11 cellular contexts compared by ENCODE assay signal in the genomic region with DNA sequence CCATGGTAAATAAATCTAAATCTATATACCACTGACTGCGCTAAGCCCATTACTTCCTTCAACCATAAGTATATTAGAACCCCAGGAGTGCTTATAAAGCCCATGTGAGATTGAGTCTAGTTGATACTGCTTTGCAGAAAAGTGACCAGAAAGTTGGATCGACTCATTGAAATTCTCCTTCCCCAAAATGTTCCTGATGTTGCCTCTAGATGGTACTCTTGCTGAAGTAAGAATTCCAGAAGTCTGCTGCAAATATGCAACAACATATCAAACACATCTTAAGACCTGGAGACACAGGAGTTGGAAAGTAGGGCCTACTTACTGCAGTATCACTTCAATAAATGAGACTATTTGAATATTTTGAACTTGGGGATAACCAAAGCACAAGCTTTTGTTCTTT.
A peak's percentile ranks its signal among the peaks of the same experiment; 100 is the strongest.
DNase-seq lines count a peak whose midpoint lies in the region; ATAC-seq, FAIRE-seq and TF ChIP-seq lines count a peak whose summit lies in the region.
"Had no signal": no experiment of that assay in that cellular context is flagged by ENCODE, and none has a peak within 500 bp of the region (broad histone marks: within the 10 kb centered on the region; RNA-seq: fewer than 3 reads in every experiment).

No MANE protein-coding gene starts in this region.

- peak; percentile 12 to 52 for DNase-seq in cardiac muscle cell (ENCODE audit: low read depth in 1 of 2, low spot score in 1 of 2)
- no peak for DNase-seq in cardiac septum (ENCODE audit: low spot score)
- no peak for DNase-seq in SK-N-SH
- DNase-seq in foreskin keratinocyte, result peak in 1 of 2 donors; percentile 45
- DNase-seq in type B pancreatic cell (ENCODE audit: extremely low spot score, unreplicated experiment), result no peak
- DNase-seq in GM12891 (ENCODE audit: insufficient read length, low spot score), result no peak
- DNase-seq in stimulated activated naive B cell treated with anti-CD40 and anti-IgM and Interleukin-4, amounts not matched to agents 10 μg/mL and 1 μg/mL and 100 μg/mL, for 72 hours, result no peak
- DNase-seq: C1 segment of cervical spinal cord, MV-4-11, SJCRH30 had no signal

- no peaks in the 10 kb centered on the region for H3K4me1 Mint-ChIP-seq in type B pancreatic cell (ENCODE audit: unreplicated experiment)
- no peaks in the 10 kb centered on the region for H3K4me1 Mint-ChIP-seq in stimulated activated naive B cell treated with anti-CD40 and anti-IgM and Interleukin-4, amounts not matched to agents 10 μg/mL and 1 μg/mL and 100 μg/mL, for 72 hours

- no peaks in the 10 kb centered on the region for H3K9me2 ChIP-seq in SK-N-SH

- TF ChIP-seq POLR2A in GM12891 (IDR thresholded peaks at IDR 0.05; ENCODE audit: low read depth, low read length), result no peak

- no peak overlapping the region for H3K9ac ChIP-seq in SK-N-SH

- TF ChIP-seq CTCF in cardiac muscle cell (IDR thresholded peaks at IDR 0.05; ENCODE audit: low read depth, low read length) (peak; percentile 51), SK-N-SH (IDR thresholded peaks at IDR 0.05) (peak; percentile 53), foreskin keratinocyte (conservative IDR thresholded peaks at IDR 0.05) (peak; percentile 58), type B pancreatic cell (conservative IDR thresholded peaks at IDR 0.05) (peak; percentile 61)

- no peak overlapping the region for H3K27ac Mint-ChIP-seq in type B pancreatic cell
- H3K27ac Mint-ChIP-seq in stimulated activated naive B cell treated with anti-CD40 and anti-IgM and Interleukin-4, amounts not matched to agents 10 μg/mL and 1 μg/mL and 100 μg/mL, for 72 hours, result no peak overlapping the region

- no peaks in the 10 kb centered on the region for H3K27me3 Mint-ChIP-seq in type B pancreatic cell
- no peaks in the 10 kb centered on the region for H3K27me3 Mint-ChIP-seq in stimulated activated naive B cell treated with anti-CD40 and anti-IgM and Interleukin-4, amounts not matched to agents 10 μg/mL and 1 μg/mL and 100 μg/mL, for 72 hours

- H4K20me1 ChIP-seq in SK-N-SH (ENCODE audit: insufficient read depth), result no peaks in the 10 kb centered on the region

- no peaks in the 10 kb centered on the region for H3K9me3 Mint-ChIP-seq in type B pancreatic cell
- H3K9me3 Mint-ChIP-seq in stimulated activated naive B cell treated with anti-CD40 and anti-IgM and Interleukin-4, amounts not matched to agents 10 μg/mL and 1 μg/mL and 100 μg/mL, for 72 hours, result peaks cover 0 to 3% of the 10 kb centered on the region in 2 donors

- H3K27me3 ChIP-seq in cardiac muscle cell (no peaks in the 10 kb centered on the region), SK-N-SH (ENCODE audit: insufficient read depth) (no peaks in the 10 kb centered on the region), foreskin keratinocyte (no peaks in the 10 kb centered on the region)
- H3K27me3 ChIP-seq: SJCRH30 had no signal

- POLR2A ChIA-PET in SK-N-SH (lab: Yijun Ruan, JAX), result no interaction called here

- no peak overlapping the region for H3K27ac ChIP-seq in cardiac muscle cell
- no peak overlapping the region for H3K27ac ChIP-seq in SK-N-SH (ENCODE audit: low read depth in 2 of 2, low read length in 1 of 2)
- no peak overlapping the region for H3K27ac ChIP-seq in foreskin keratinocyte
- H3K27ac ChIP-seq: SJCRH30 had no signal

- H3K4me3 Mint-ChIP-seq in type B pancreatic cell, result no peak overlapping the region
- H3K4me3 Mint-ChIP-seq in stimulated activated naive B cell treated with anti-CD40 and anti-IgM and Interleukin-4, amounts not matched to agents 10 μg/mL and 1 μg/mL and 100 μg/mL, for 72 hours, result no peak overlapping the region

- no peaks in the 10 kb centered on the region for H3F3A ChIP-seq in SK-N-SH (replicated peaks; ENCODE audit: insufficient read depth)

- no peaks in the 10 kb centered on the region for H3K36me3 ChIP-seq in cardiac muscle cell
- H3K36me3 ChIP-seq in SK-N-SH (replicated peaks in 1 of 2; ENCODE audit: control insufficient read depth in 1 of 2, insufficient read depth in 2 of 2, low read length in 1 of 2), result no peaks in the 10 kb centered on the region
- H3K36me3 ChIP-seq: SJCRH30 had no signal

- no peaks in the 10 kb centered on the region for H3K9me3 ChIP-seq in cardiac muscle cell (ENCODE audit: low read depth)
- H3K9me3 ChIP-seq in SK-N-SH, result no peaks in the 10 kb centered on the region
- H3K9me3 ChIP-seq: SJCRH30 had no signal

- H3K36me3 Mint-ChIP-seq in type B pancreatic cell, result no peaks in the 10 kb centered on the region
- H3K36me3 Mint-ChIP-seq in stimulated activated naive B cell treated with anti-CD40 and anti-IgM and Interleukin-4, amounts not matched to agents 10 μg/mL and 1 μg/mL and 100 μg/mL, for 72 hours, result no peaks in the 10 kb centered on the region

- TF ChIP-seq EP300 in SK-N-SH (IDR thresholded peaks at IDR 0.05; ENCODE audit: borderline replicate concordance in 1 of 2, low read depth in 1 of 2, low read length in 1 of 2), result no peak

- H3K4me3 ChIP-seq in cardiac muscle cell (no peak overlapping the region), SK-N-SH (ENCODE audit: low read depth in 2 of 2, low read length in 1 of 2) (no peak overlapping the region)
- H3K4me3 ChIP-seq: SJCRH30 had no signal

- peak; percentile 54 for TF ChIP-seq RAD21 in SK-N-SH (IDR thresholded peaks at IDR 0.05; ENCODE audit: low read length)

- H3K79me2 ChIP-seq in SK-N-SH (ENCODE audit: insufficient read depth), result no peaks in the 10 kb centered on the region

- CTCF ChIA-PET in SK-N-SH (lab: Yijun Ruan, JAX), result interaction anchor here (0.9 to 1.0 kb wide), 2 partner anchors 16 to 436 kb away, joined by 3 read pairs; no protein-coding TSS in a partner anchor

- no peak overlapping the region for H3K4me2 ChIP-seq in SK-N-SH

- intact Hi-C loops in cardiac septum (cut with DNase I), result loop anchor here (10.0 kb wide), 1 partner anchor 348 kb away; no protein-coding TSS in a partner anchor

- H2AFZ ChIP-seq in SK-N-SH (ENCODE audit: low read depth), result no peak overlapping the region

- H3K4me1 ChIP-seq in cardiac muscle cell (ENCODE audit: low read depth) (peaks cover 11% of the 10 kb centered on the region), SK-N-SH (ENCODE audit: control insufficient read depth in 1 of 2, insufficient read depth in 2 of 2, low read depth in 1 of 2, low read length in 1 of 2) (no peaks in the 10 kb centered on the region), foreskin keratinocyte (no peaks in the 10 kb centered on the region)
- H3K4me1 ChIP-seq: SJCRH30 had no signal

- no peak for ATAC-seq in foreskin keratinocyte
- no peak for ATAC-seq in stimulated activated naive B cell treated with anti-CD40 and anti-IgM and Interleukin-4, amounts not matched to agents 10 μg/mL and 1 μg/mL and 100 μg/mL, for 72 hours (replicated peaks)
- no peak for ATAC-seq in GM18909 (IDR thresholded peaks at IDR 0.05; ENCODE audit: poor library complexity, unreplicated experiment)

- 35% methylated on average over 2 of the region's 2 CpGs for WGBS in SK-N-SH (ENCODE audit: low lambda C conversion rate)

- no peak for FAIRE-seq in GM12891 (lab: Jason Lieb, UNC)

TF ChIP-seq in SK-N-SH, 30 proteins besides CTCF, POLR2A, EP300 and RAD21:
- TF ChIP-seq SMC3 (IDR thresholded peaks at IDR 0.05; ENCODE audit: low read depth, low read length) (peak; percentile 33), SIN3A (IDR thresholded peaks at IDR 0.05; ENCODE audit: borderline replicate concordance, low read depth, low read length) (no peak)

TF ChIP-seq in GM12891, 5 proteins besides CTCF, POLR2A, EP300 and RAD21:
- no peak for TF ChIP-seq SPI1 (IDR thresholded peaks at IDR 0.05; ENCODE audit: low read depth, low read length)
- no peak for TF ChIP-seq POLR2AphosphoS5 (IDR thresholded peaks at IDR 0.05; ENCODE audit: low read depth, low read length)
- no peak for TF ChIP-seq PAX5 (IDR thresholded peaks at IDR 0.05; ENCODE audit: insufficient read depth, low read length, severe bottlenecking)
- TF ChIP-seq POU2F2 (IDR thresholded peaks at IDR 0.05; ENCODE audit: low read depth, low read length), result no peak
- TF ChIP-seq TAF1 (IDR thresholded peaks at IDR 0.05; ENCODE audit: low read depth, low read length), result no peak

Comparison
In these comparisons a context has a peak if more than half of its experiments do, and no peak if none do; other contexts are left out.
1. DNase-seq: peak in cardiac muscle cell (2 of 2); none in cardiac septum (single experiment), SK-N-SH (single experiment), type B pancreatic cell (single experiment), GM12891 (single experiment) and stimulated activated naive B cell treated with anti-CD40 and anti-IgM and Interleukin-4, amounts not matched to agents 10 μg/mL and 1 μg/mL and 100 μg/mL, for 72 hours (single experiment).
2. Peak in every context shown above with its lines, with median percentiles within 50 percentile points of each other: CTCF ChIP-seq.